Comparison of ENCODE assay signal across 8 cellular contexts in genomic region chr19:48513289-48514122, GRCh38. TPM values are rescaled to one million over a fixed set of nuclear protein-coding genes. Genes with fewer than 3 reads are reported as not detected.
DNase-seq lines count a peak whose midpoint lies in the region; TF ChIP-seq lines count a peak whose summit lies in the region.

No MANE protein-coding gene starts in this region.

- peak; percentile 61 for DNase-seq in NK-92 treated with Interleukin-12 subunit alpha and Interleukin-12 subunit beta, amount 100 ng/mL, for 24 hours (lab: John Stamatoyannopoulos, UW)
- DNase-seq in NK-92 (lab: John Stamatoyannopoulos, UW; ENCODE audit: unreplicated experiment) (no peak), MV-4-11 (lab: John Stamatoyannopoulos, UW) (peak; percentile 76), SKM-1 (lab: John Stamatoyannopoulos, UW; ENCODE audit: unreplicated experiment) (peak; percentile 8), right atrium auricular region (ENCODE audit: low spot score) (no peak), progenitor cell of endocrine pancreas (ENCODE audit: low spot score, unreplicated experiment) (peak; percentile 47), CD14-positive monocyte (ENCODE audit: low spot score) (no peak)
- peak; percentile 45 for DNase-seq in activated naive CD8-positive, alpha-beta T cell treated with anti-CD3 and anti-CD28 coated beads, Interleukin-2, amount 50 U/mL, for 16 hours (ENCODE audit: low read depth, low spot score)

- peak overlapping the region; percentile 51 to 55 for H3K27ac ChIP-seq in right atrium auricular region

- no peaks in the 10 kb centered on the region for H3K9me3 Mint-ChIP-seq in progenitor cell of endocrine pancreas (ENCODE audit: low read depth)
- H3K9me3 Mint-ChIP-seq in CD14-positive monocyte: peaks cover 0 to 9% (median 6%) of the 10 kb centered on the region in 7 donors

- intact Hi-C loops in CD14-positive monocyte (cut with micrococcal nuclease): no loop called here

- peaks cover 0 to 28% of the 10 kb centered on the region in 2 donors for H3K4me1 ChIP-seq in right atrium auricular region

- H3K36me3 ChIP-seq in right atrium auricular region: no peaks in the 10 kb centered on the region

- no peaks in the 10 kb centered on the region for H3K36me3 Mint-ChIP-seq in progenitor cell of endocrine pancreas (ENCODE audit: insufficient read depth)
- peaks cover 0 to 5% of the 10 kb centered on the region in 2 donors for H3K36me3 Mint-ChIP-seq in CD14-positive monocyte

- peak overlapping the region; percentile 63 to 69 for H3K4me3 ChIP-seq in right atrium auricular region

- no peak for TF ChIP-seq CTCF in right atrium auricular region (IDR thresholded peaks at IDR 0.05)
- no peak for TF ChIP-seq CTCF in progenitor cell of endocrine pancreas (IDR thresholded peaks at IDR 0.05; ENCODE audit: unreplicated experiment)
- no peak for TF ChIP-seq CTCF in CD14-positive monocyte (IDR thresholded peaks at IDR 0.05)

- H3K27me3 ChIP-seq in right atrium auricular region: peaks cover 0 to 9% of the 10 kb centered on the region in 2 donors

- peaks cover 15% of the 10 kb centered on the region for H3K27me3 Mint-ChIP-seq in progenitor cell of endocrine pancreas
- peaks cover 5 to 31% (median 19%) of the 10 kb centered on the region in 3 donors for H3K27me3 Mint-ChIP-seq in CD14-positive monocyte (ENCODE audit: low read depth in 3 of 3)

- no peak overlapping the region for H3K27ac Mint-ChIP-seq in progenitor cell of endocrine pancreas
- peak overlapping the region in 2 of 7 donors; percentile 41 to 57 for H3K27ac Mint-ChIP-seq in CD14-positive monocyte

- H3K4me1 Mint-ChIP-seq in progenitor cell of endocrine pancreas (ENCODE audit: low read depth) (peaks cover 6% of the 10 kb centered on the region), CD14-positive monocyte (peaks cover 11% of the 10 kb centered on the region)

- no peak overlapping the region for H3K4me3 Mint-ChIP-seq in progenitor cell of endocrine pancreas (ENCODE audit: low read depth)
- no peak overlapping the region for H3K4me3 Mint-ChIP-seq in CD14-positive monocyte

- H3K9me3 ChIP-seq in right atrium auricular region: no peaks in the 10 kb centered on the region

RNA-seq across cellular contexts. Expression of gene LMTK3, which starts 1.9 kb away (rescaled TPM):
- total RNA-seq in right atrium auricular region (1 to 10 TPM; 1.3 to 1.6 TPM), progenitor cell of endocrine pancreas (11.4 and 12.7 TPM in 2 replicates)
- not detected for polyA plus RNA-seq in CD14-positive monocyte

RNA-seq across cellular contexts. Expression of gene SULT2B1, which starts 38.5 kb away (rescaled TPM):
- total RNA-seq in right atrium auricular region: not detected
- not detected in 2 replicates for total RNA-seq in progenitor cell of endocrine pancreas
- polyA plus RNA-seq in CD14-positive monocyte: under 1 TPM in 1 of 2 donors, not detected in 1; 0.40 TPM

RNA-seq across cellular contexts. Expression of gene CYTH2, which starts 44.3 kb away (rescaled TPM):
- total RNA-seq in right atrium auricular region (10 to 100 TPM; 13.3 to 22.5 TPM), progenitor cell of endocrine pancreas (248 TPM in 2 replicates)
- 10 to 100 TPM; 21.3 to 21.7 TPM for polyA plus RNA-seq in CD14-positive monocyte

RNA-seq across cellular contexts. Expression of gene KCNJ14, which starts 58.1 kb away (rescaled TPM):
- total RNA-seq in right atrium auricular region (under 1 TPM; 0.26 to 0.31 TPM), progenitor cell of endocrine pancreas (2.0 TPM in 2 replicates)
- under 1 TPM in 1 of 2 donors, not detected in 1; 0.09 TPM for polyA plus RNA-seq in CD14-positive monocyte

Comparison
In these comparisons a context has a peak if more than half of its experiments do, and no peak if none do; other contexts are left out.
1. DNase-seq: peak in NK-92 treated with Interleukin-12 subunit alpha and Interleukin-12 subunit beta, amount 100 ng/mL, for 24 hours (single experiment), MV-4-11 (single experiment), SKM-1 (single experiment), activated naive CD8-positive, alpha-beta T cell treated with anti-CD3 and anti-CD28 coated beads, Interleukin-2, amount 50 U/mL, for 16 hours (single experiment) and progenitor cell of endocrine pancreas (single experiment); none in NK-92 (single experiment), right atrium auricular region (single experiment) and CD14-positive monocyte (single experiment).
2. RNA of gene CYTH2, which starts 44.3 kb away (total RNA-seq): 248 TPM in progenitor cell of endocrine pancreas; 13.3 to 22.5 TPM in right atrium auricular region; every median in the first group is over 10 times any median in the second.